26 cellular contexts compared by ENCODE assay signal in the genomic region with DNA sequence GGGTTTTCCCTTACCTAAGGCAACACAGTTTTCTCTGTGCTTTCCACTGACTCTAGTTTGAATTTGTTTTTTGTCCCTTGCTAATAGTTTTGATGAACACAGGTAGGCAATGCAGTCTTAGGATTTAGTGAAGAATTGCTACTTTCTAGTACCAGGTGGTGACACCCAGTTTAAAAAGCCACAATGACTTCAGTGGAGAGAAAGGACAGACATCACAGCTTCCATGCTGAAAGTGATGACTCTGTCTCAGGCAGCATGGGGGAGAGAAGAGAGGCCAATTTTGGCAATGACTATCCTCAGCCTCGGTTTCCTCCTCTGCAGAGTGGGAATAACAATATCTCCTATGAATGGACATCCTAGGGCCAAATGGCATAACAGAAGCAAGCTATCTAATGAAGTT.
DNase-seq lines count a peak whose midpoint lies in the region; ATAC-seq and FAIRE-seq lines count a peak whose summit lies in the region.
"Had no signal": no experiment of that assay in that cellular context is flagged by ENCODE, and none has a peak within 500 bp of the region (broad histone marks: within the 10 kb centered on the region; RNA-seq: fewer than 3 reads in every experiment).

No MANE protein-coding gene starts in this region.

- ATAC-seq in activated CD4-positive, alpha-beta T cell treated with anti-CD3 and anti-CD28 coated beads for 36 hours, result peak; percentile 51
- ATAC-seq in activated naive CD4-positive, alpha-beta T cell treated with anti-CD3 and anti-CD28 coated beads, Interleukin-2, amount 50 U/mL, for 72 hours, result peak; percentile 56 to 64
- no peak for ATAC-seq in GM18519 (IDR thresholded peaks at IDR 0.05; ENCODE audit: low FRiP score, unreplicated experiment)
- ATAC-seq: A549, GM12878 had no signal

- intact Hi-C loops in activated CD4-positive, alpha-beta T cell treated with anti-CD3 and anti-CD28 coated beads for 36 hours (cut with DNase I, micrococcal nuclease), result no loop called here

- CTCF ChIA-PET in activated CD4-positive, alpha-beta T cell treated with anti-CD3 and anti-CD28 coated beads for 36 hours (lab: Charles Lee), result interaction anchor here (0.7 to 1.5 kb wide), 3 partner anchors 9 to 107 kb away, joined by 3 read pairs; no protein-coding TSS in a partner anchor

- DNase-seq in activated CD4-positive, alpha-beta T cell treated with anti-CD3 and anti-CD28 coated beads for 36 hours, result no peak
- DNase-seq in activated CD4-positive, alpha-beta T cell treated with anti-CD3 and anti-CD28 coated beads for 1 hour, result no peak
- no peak for DNase-seq in activated naive CD4-positive, alpha-beta T cell treated with anti-CD3 and anti-CD28 coated beads, Interleukin-2, amount 50 U/mL, for 72 hours (ENCODE audit: low spot score in 2 of 2)
- DNase-seq in activated naive CD4-positive, alpha-beta T cell (lab: John Stamatoyannopoulos, UW), result no peak
- peak; percentile 1 for DNase-seq in kidney tubule cell (ENCODE audit: low spot score)
- no peak for DNase-seq in urothelium cell line (ENCODE audit: low spot score)
- DNase-seq in activated effector memory CD4-positive, alpha-beta T cell treated with anti-CD3 and anti-CD28 coated beads, Interleukin-2, amount 50 U/mL, for 16 hours, result no peak
- DNase-seq: BE2C; C1 segment of cervical spinal cord; CD4-positive, alpha-beta memory T cell; CD4-positive, CD25-positive, alpha-beta regulatory T cell; CD8-positive, alpha-beta memory T cell; COR-L47; DMS 273 treated with DMSO at 0.1 percent for 48 hours; DMS153; DMS53; DMS79; DND-41; GDM1 had no signal

- no peaks in the 10 kb centered on the region for H3K36me3 Mint-ChIP-seq in activated CD4-positive, alpha-beta T cell treated with anti-CD3 and anti-CD28 coated beads for 36 hours (ENCODE audit: low read depth)
- no peaks in the 10 kb centered on the region for H3K36me3 Mint-ChIP-seq in activated naive CD4-positive, alpha-beta T cell treated with anti-CD3 and anti-CD28 coated beads, Interleukin-2, amount 50 U/mL, for 72 hours
- H3K36me3 Mint-ChIP-seq: CD14-positive monocyte; CD4-positive, alpha-beta memory T cell; CD4-positive, CD25-positive, alpha-beta regulatory T cell; CD8-positive, alpha-beta memory T cell had no signal

- POLR2A ChIA-PET in activated CD4-positive, alpha-beta T cell treated with anti-CD3 and anti-CD28 coated beads for 36 hours (lab: Charles Lee), result no interaction called here

- peaks cover 17% of the 10 kb centered on the region for H3K27me3 Mint-ChIP-seq in activated CD4-positive, alpha-beta T cell treated with anti-CD3 and anti-CD28 coated beads for 36 hours

- no peak overlapping the region for H3K4me3 Mint-ChIP-seq in activated CD4-positive, alpha-beta T cell treated with anti-CD3 and anti-CD28 coated beads for 36 hours
- H3K4me3 Mint-ChIP-seq: CD14-positive monocyte; CD4-positive, alpha-beta memory T cell; CD4-positive, CD25-positive, alpha-beta regulatory T cell; CD8-positive, alpha-beta memory T cell had no signal

- no peaks in the 10 kb centered on the region for H3K9me3 Mint-ChIP-seq in activated CD4-positive, alpha-beta T cell treated with anti-CD3 and anti-CD28 coated beads for 36 hours (ENCODE audit: low read depth)
- H3K9me3 Mint-ChIP-seq in activated naive CD4-positive, alpha-beta T cell treated with anti-CD3 and anti-CD28 coated beads, Interleukin-2, amount 50 U/mL, for 72 hours, result no peaks in the 10 kb centered on the region
- H3K9me3 Mint-ChIP-seq: CD4-positive, alpha-beta memory T cell; CD8-positive, alpha-beta memory T cell had no signal

- peaks cover 6% of the 10 kb centered on the region for H3K4me1 Mint-ChIP-seq in activated CD4-positive, alpha-beta T cell treated with anti-CD3 and anti-CD28 coated beads for 36 hours
- H3K4me1 Mint-ChIP-seq: CD14-positive monocyte; CD4-positive, CD25-positive, alpha-beta regulatory T cell; CD8-positive, alpha-beta memory T cell had no signal

- FAIRE-seq in urothelium cell line (lab: Jason Lieb, UNC), result peak; percentile 40
- FAIRE-seq: GM12878, GM12892, GM18507, GM19239 had no signal

- H3K27ac Mint-ChIP-seq in activated CD4-positive, alpha-beta T cell treated with anti-CD3 and anti-CD28 coated beads for 36 hours, result no peak overlapping the region
- H3K27ac Mint-ChIP-seq in activated naive CD4-positive, alpha-beta T cell treated with anti-CD3 and anti-CD28 coated beads, Interleukin-2, amount 50 U/mL, for 72 hours, result no peak overlapping the region
- H3K27ac Mint-ChIP-seq: CD14-positive monocyte; CD4-positive, alpha-beta memory T cell; CD4-positive, CD25-positive, alpha-beta regulatory T cell; CD8-positive, alpha-beta memory T cell had no signal
